Comparison of ENCODE assay signal across 8 cellular contexts in the genomic region with DNA sequence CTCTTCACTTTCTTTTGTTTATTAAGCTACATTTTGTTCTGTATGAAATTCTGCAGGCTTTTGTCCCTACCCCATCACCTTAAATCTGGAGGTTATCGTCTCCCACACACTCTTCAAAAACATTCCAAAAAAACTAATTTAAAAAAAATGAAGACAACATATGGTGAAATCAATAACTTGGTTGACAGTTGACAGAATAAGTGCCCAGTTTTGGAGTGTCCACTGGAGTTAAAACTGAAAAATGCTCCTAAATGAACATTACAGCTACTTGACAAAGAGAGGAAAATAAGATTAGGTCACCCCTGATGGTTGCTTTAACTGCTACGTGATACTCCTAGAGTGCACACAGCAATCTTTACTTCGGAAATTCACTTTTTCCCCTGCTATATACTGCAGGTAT. TPM values are rescaled to one million over a fixed set of nuclear protein-coding genes. Genes with fewer than 3 reads are reported as not detected.
DNase-seq lines count a peak whose midpoint lies in the region; ATAC-seq, FAIRE-seq and TF ChIP-seq lines count a peak whose summit lies in the region.

No MANE protein-coding gene starts in this region.

- POLR2A ChIA-PET in OCI-LY7 (lab: Charles Lee) (interaction anchor here (0.6 to 1.7 kb wide), 13 partner anchors 9 to 760 kb away, joined by 3 to 6 read pairs (median 4); no protein-coding TSS in a partner anchor), endothelial cell of umbilical vein (lab: Charles Lee) (interaction anchor here (0.7 kb wide), 1 partner anchor 550 kb away, joined by 3 read pairs; no protein-coding TSS in a partner anchor)

- CTCF ChIA-PET in OCI-LY7 (lab: Charles Lee; ENCODE audit: unreplicated experiment): interaction anchor here (0.5 kb wide), 1 partner anchor 251 kb away, joined by 3 read pairs; no protein-coding TSS in a partner anchor
- CTCF ChIA-PET in endothelial cell of umbilical vein (lab: Charles Lee): interaction anchor here (0.6 to 1.1 kb wide), 5 partner anchors 13 to 877 kb away, joined by 3 read pairs; no protein-coding TSS in a partner anchor

- H3K4me1 ChIP-seq in OCI-LY7 (ENCODE audit: insufficient read depth, low read length, poor library complexity, severe bottlenecking) (peaks cover 33% of the 10 kb centered on the region), endothelial cell of umbilical vein (ENCODE audit: control insufficient read depth, extremely low read depth, insufficient read depth, low read length) (peaks cover 22% of the 10 kb centered on the region), psoas muscle (peaks cover 16% of the 10 kb centered on the region)

- no peaks in the 10 kb centered on the region for H3K9me3 ChIP-seq in OCI-LY7 (ENCODE audit: low read length)
- no peaks in the 10 kb centered on the region for H3K9me3 ChIP-seq in endothelial cell of umbilical vein (replicated peaks; ENCODE audit: control insufficient read depth, insufficient read depth, low read length)
- no peaks in the 10 kb centered on the region for H3K9me3 ChIP-seq in psoas muscle

- peak overlapping the region; percentile 72 for H2AFZ ChIP-seq in OCI-LY7 (ENCODE audit: low read length)
- peak overlapping the region; percentile 81 for H2AFZ ChIP-seq in endothelial cell of umbilical vein (ENCODE audit: low read depth, low read length)

- no peak for TF ChIP-seq POLR2A in endothelial cell of umbilical vein (IDR thresholded peaks at IDR 0.05; ENCODE audit: low read depth, low read length)

- BruUV-seq in OCI-LY7 (replicated peaks; lab: Mats Ljungman, UMichigan) (no TSS peak), endothelial cell of umbilical vein (replicated peaks; lab: Mats Ljungman, UMichigan) (TSS peak; percentile 69)

- H3K27me3 ChIP-seq in endothelial cell of umbilical vein (ENCODE audit: control insufficient read depth in 2 of 2, insufficient read depth in 2 of 2, low read length in 2 of 2) (no peaks in the 10 kb centered on the region), psoas muscle (ENCODE audit: insufficient read depth in 3 of 3, low read length in 2 of 3) (no peaks in the 10 kb centered on the region)

- H3K9me1 ChIP-seq in endothelial cell of umbilical vein (replicated peaks; ENCODE audit: control insufficient read depth, extremely low read depth, insufficient read depth, low read length): no peaks in the 10 kb centered on the region

- H3K79me2 ChIP-seq in OCI-LY7 (ENCODE audit: insufficient read depth, low read depth, low read length) (peaks cover 26% of the 10 kb centered on the region), endothelial cell of umbilical vein (ENCODE audit: control insufficient read depth, insufficient read depth, low read length) (peaks cover 15% of the 10 kb centered on the region)

- peak overlapping the region; percentile 92 for H3K27ac ChIP-seq in OCI-LY7 (ENCODE audit: low read depth, low read length, poor library complexity, severe bottlenecking)
- peak overlapping the region; percentile 56 for H3K27ac ChIP-seq in endothelial cell of umbilical vein (ENCODE audit: insufficient read depth, low read depth, low read length)
- peak overlapping the region; percentile 85 for H3K27ac ChIP-seq in psoas muscle

- H3K4me2 ChIP-seq in OCI-LY7 (ENCODE audit: low read length) (peak overlapping the region; percentile 64), endothelial cell of umbilical vein (ENCODE audit: insufficient read depth, low read length) (peak overlapping the region; percentile 48)

- DNase-seq in ELR (ENCODE audit: low read depth) (peak; percentile 29), OCI-LY7 (ENCODE audit: low spot score) (peak; percentile 16), endothelial cell of umbilical vein (ENCODE audit: low read depth, low spot score) (peak; percentile 26), psoas muscle (no peak), DMS53 treated with DMSO at 0.1 percent for 48 hours (lab: John Stamatoyannopoulos, UW; ENCODE audit: unreplicated experiment) (no peak), Ammon's horn (ENCODE audit: low spot score) (no peak)

- intact Hi-C loops in OCI-LY7 (cut with micrococcal nuclease; ENCODE audit: unreplicated experiment): loop anchor here (5.0 kb wide), 5 partner anchors 93 to 757 kb away; partner anchors contain the start of genes LSM6, OTUD4 and SMAD1
- intact Hi-C loops in endothelial cell of umbilical vein (cut with micrococcal nuclease): loop anchor here (1.0 to 10.0 kb wide), 4 partner anchors 162 to 842 kb away; partner anchors contain the start of genes ABCE1, ANAPC10, MMAA and SLC10A7
- intact Hi-C loops in psoas muscle (cut with DNase I): loop anchor here (5.0 to 10.0 kb wide), 4 partner anchors 54 to 238 kb away; partner anchors contain the start of gene LSM6 (in 1 of the 2)

- TF ChIP-seq CTCF in OCI-LY7 (conservative IDR thresholded peaks at IDR 0.05; ENCODE audit: low read length): 0 out of 2 replicates have a peak, but pooled peaks have one; percentile 8
- TF ChIP-seq CTCF in endothelial cell of umbilical vein (IDR thresholded peaks at IDR 0.05; ENCODE audit: extremely low read depth in 1 of 2, insufficient read depth in 1 of 2, low read depth in 1 of 2, low read length in 2 of 2): no peak
- TF ChIP-seq CTCF in psoas muscle (IDR thresholded peaks at IDR 0.05): no peak

- dilution Hi-C loops in endothelial cell of umbilical vein (cut with MboI; ENCODE audit: extremely low pct_ligation_motif_present, low sequenced_read_pairs): no loop called here

- H3K4me3 ChIP-seq in OCI-LY7 (ENCODE audit: low read depth, low read length, poor library complexity, severe bottlenecking) (peak overlapping the region; percentile 87), endothelial cell of umbilical vein (replicated peaks in 1 of 3; ENCODE audit: insufficient read depth in 1 of 3, low read depth in 1 of 3, low read length in 3 of 3) (peak overlapping the region in 2 of 3 experiments; percentile 81 to 97), psoas muscle (peak overlapping the region; percentile 80)

- H3K9me2 ChIP-seq in OCI-LY7 (ENCODE audit: insufficient read depth, low read length): no peaks in the 10 kb centered on the region

- peak overlapping the region; percentile 96 for H3K9ac ChIP-seq in endothelial cell of umbilical vein (replicated peaks; ENCODE audit: extremely low read depth, insufficient read depth, low read length)

- 43 to 66% (median 44%) methylated on average over 3 of the region's 3 CpGs for WGBS in psoas muscle, 3 donors

- no peak for FAIRE-seq in endothelial cell of umbilical vein (lab: Jason Lieb, UNC)

- no peaks in the 10 kb centered on the region for H3K36me3 ChIP-seq in OCI-LY7 (ENCODE audit: insufficient read depth, low read length)
- no peaks in the 10 kb centered on the region for H3K36me3 ChIP-seq in endothelial cell of umbilical vein (ENCODE audit: control insufficient read depth in 2 of 2, extremely low read depth in 1 of 2, insufficient read depth in 2 of 2, low read length in 2 of 2)
- no peaks in the 10 kb centered on the region for H3K36me3 ChIP-seq in psoas muscle (ENCODE audit: insufficient read depth in 1 of 2, low read depth in 1 of 2)

- H4K20me1 ChIP-seq in OCI-LY7 (ENCODE audit: insufficient read depth, low read length): no peaks in the 10 kb centered on the region
- H4K20me1 ChIP-seq in endothelial cell of umbilical vein (replicated peaks; ENCODE audit: control insufficient read depth, extremely low read depth, insufficient read depth, low read length): no peaks in the 10 kb centered on the region

- ATAC-seq in psoas muscle (no peak), HG03097 (IDR thresholded peaks at IDR 0.05; ENCODE audit: low FRiP score, unreplicated experiment) (no peak), HG03460 (IDR thresholded peaks at IDR 0.05; ENCODE audit: unreplicated experiment) (no peak)

TF ChIP-seq in endothelial cell of umbilical vein, 7 proteins besides CTCF, POLR2A, EP300 and RAD21:
- TF ChIP-seq POLR2AphosphoS5 (IDR thresholded peaks at IDR 0.05; ENCODE audit: insufficient read depth, low read depth, low read length): no peak
- TF ChIP-seq FOS (IDR thresholded peaks at IDR 0.05; ENCODE audit: borderline replicate concordance, insufficient read depth, low read length): no peak
- no peak for TF ChIP-seq EZH2 (IDR thresholded peaks at IDR 0.05; ENCODE audit: borderline replicate concordance, low read depth, low read length, severe bottlenecking)
- TF ChIP-seq, protein P1, sequence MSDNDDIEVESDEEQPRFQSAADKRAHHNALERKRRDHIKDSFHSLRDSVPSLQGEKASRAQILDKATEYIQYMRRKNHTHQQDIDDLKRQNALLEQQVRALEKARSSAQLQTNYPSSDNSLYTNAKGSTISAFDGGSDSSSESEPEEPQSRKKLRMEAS (IDR thresholded peaks at IDR 0.05; ENCODE audit: insufficient read depth, insufficient read length): no peak
- no peak for TF ChIP-seq JUN (IDR thresholded peaks at IDR 0.05; ENCODE audit: borderline replicate concordance, insufficient read depth, insufficient read length, low read depth)

RNA-seq across cellular contexts. Expression of gene ZNF827, which starts 0.6 kb away (rescaled TPM):
- 15.1 and 24.6 TPM in 2 replicates for total RNA-seq in OCI-LY7 (2014; rRNA removed; shearing (Covaris generic))
- total RNA-seq in OCI-LY7 (2022) (39.8 and 42.9 TPM in 2 replicates), endothelial cell of umbilical vein (16.9 and 22.1 TPM in 2 replicates), psoas muscle (10 to 100 TPM in 3 of 4 donors, 1 to 10 TPM in 1; 7.3 to 15.2 (median 13.3) TPM)
- polyA plus RNA-seq in endothelial cell of umbilical vein (18.5 and 23.7 TPM in 2 replicates), psoas muscle (1 to 10 TPM; 1.7 to 3.1 (median 2.6) TPM)
- 12.3 and 12.9 TPM in 2 replicates for polyA plus RNA-seq in endothelial cell of umbilical vein (2011; cell fraction: cytosol; rRNA removed)
- polyA plus RNA-seq in endothelial cell of umbilical vein (2011; cell fraction: nucleus; rRNA removed): 39.9 and 52.9 TPM in 2 replicates
- polyA plus RNA-seq in endothelial cell of umbilical vein (2012): 7.3 and 12.5 TPM in 2 replicates
- polyA minus RNA-seq in endothelial cell of umbilical vein: 25.5 and 30.5 TPM in 2 replicates
- not detected for polyA minus RNA-seq in endothelial cell of umbilical vein (2011; cell fraction: cytosol; rRNA and poly(A)+ RNA removed)
- polyA minus RNA-seq in endothelial cell of umbilical vein (2011; cell fraction: nucleus; rRNA and poly(A)+ RNA removed): 37.3 and 44.8 TPM in 2 replicates

Comparison
In these comparisons a context has a peak if more than half of its experiments do, and no peak if none do; other contexts are left out.
1. DNase-seq: peak in ELR (single experiment), OCI-LY7 (single experiment) and endothelial cell of umbilical vein (single experiment); none in psoas muscle (0 of 2), DMS53 treated with DMSO at 0.1 percent for 48 hours (single experiment) and Ammon's horn (single experiment).
2. Peak in every context shown above with its lines, with median percentiles within 50 percentile points of each other: H3K27ac ChIP-seq and H3K4me3 ChIP-seq.